In genomic region chr11:2166091-2166851, GRCh38 we compare ENCODE assay signal across 8 cellular contexts. TPM values are rescaled to one million over a fixed set of nuclear protein-coding genes. Genes with fewer than 3 reads are reported as not detected.
A peak's percentile ranks its signal among the peaks of the same experiment; 100 is the strongest.
DNase-seq lines count a peak whose midpoint lies in the region; ATAC-seq and TF ChIP-seq lines count a peak whose summit lies in the region.

No MANE protein-coding gene starts in this region.

- intact Hi-C loops in left ventricle myocardium superior (cut with micrococcal nuclease) = no loop called here

- no peak overlapping the region for H3K27ac ChIP-seq in C4-2B

- ATAC-seq in left ventricle myocardium superior = peak; percentile 66
- ATAC-seq in GM21723 (IDR thresholded peaks at IDR 0.05; ENCODE audit: unreplicated experiment) = no peak
- ATAC-seq in GM19351 (IDR thresholded peaks at IDR 0.05; ENCODE audit: unreplicated experiment) = no peak

- DNase-seq in NCI-H1092 (lab: John Stamatoyannopoulos, UW) (peak; percentile 27), left ventricle myocardium superior (peak; percentile 65), islet precursor cell (no peak)
- DNase-seq in activated effector memory CD4-positive, alpha-beta T cell treated with anti-CD3 and anti-CD28 coated beads, Interleukin-2, amount 50 U/mL, for 16 hours = peak; percentile 77
- peak; percentile 19 to 50 for DNase-seq in stimulated activated CD4-positive, alpha-beta T cell treated with anti-CD3 and anti-CD28 coated beads, Interleukin-4, amount 100 ng/mL, for 48 hours (ENCODE audit: low read depth in 2 of 2)

- TF ChIP-seq CTCF in C4-2B (conservative IDR thresholded peaks at IDR 0.05) = peak; percentile 94

RNA-seq across cellular contexts. Expression of gene INS, which starts 5.3 kb away (rescaled TPM):
- total RNA-seq in left ventricle myocardium superior = not detected

RNA-seq across cellular contexts. Expression of gene TH, which starts 5.3 kb away (rescaled TPM):
- not detected for total RNA-seq in left ventricle myocardium superior

RNA-seq across cellular contexts. Expression of gene IGF2, which starts 27.1 kb away (rescaled TPM):
- 88.2 TPM for total RNA-seq in left ventricle myocardium superior
